In genomic region chr5:172915514-172915913, GRCh38 we compare ENCODE assay signal across 20 cellular contexts.
"Had no signal": no experiment of that assay in that cellular context is flagged by ENCODE, and none has a peak within 500 bp of the region (broad histone marks: within the 10 kb centered on the region; RNA-seq: fewer than 3 reads in every experiment).

No MANE protein-coding gene starts in this region.

- H3K9me3 ChIP-seq: colonic mucosa, left lung, lower lobe of right lung, neutrophil, sigmoid colon, testis, transverse colon had no signal

- ATAC-seq: foreskin keratinocyte; left lung; lower lobe of right lung; natural killer cell treated with Interleukin-12 subunit alpha and Interleukin-12 subunit beta and Interleukin-15 and Interleukin-18, amount 100 ng/mL, for 72 hours had no signal

- H3K27me3 Mint-ChIP-seq: memory B cell; natural killer cell treated with Interleukin-12 subunit alpha and Interleukin-12 subunit beta and Interleukin-15 and Interleukin-18, amount 100 ng/mL, for 72 hours had no signal

- H3K4me3 Mint-ChIP-seq: immature natural killer cell; memory B cell; mesothelial cell of epicardium; natural killer cell treated with Interleukin-12 subunit alpha and Interleukin-12 subunit beta and Interleukin-15 and Interleukin-18, amount 100 ng/mL, for 72 hours had no signal

- DNase-seq: colonic mucosa; dermis blood vessel endothelial cell; erythroblast; foreskin keratinocyte; immature natural killer cell; left lung; lower lobe of right lung; posterior cingulate gyrus; sigmoid colon; stimulated activated CD4-positive, alpha-beta T cell treated with anti-CD3 and anti-CD28 coated beads, Interleukin-2, amount 100 ng/mL, for 24 hours; stimulated activated CD4-positive, alpha-beta T cell treated with anti-CD3 and anti-CD28 coated beads, Interleukin-4, amount 100 ng/mL, for 4 hours; stimulated activated naive CD4-positive, alpha-beta T cell treated with Interleukin-2 at 50 U/mL for 16 hours; testis; transverse colon had no signal

- FAIRE-seq: keratinocyte had no signal

- H3K27ac ChIP-seq: colonic mucosa, foreskin keratinocyte, left lung, lower lobe of right lung, neutrophil, skin epidermis, testis, transverse colon had no signal

- H3K27ac Mint-ChIP-seq: memory B cell; mesothelial cell of epicardium; natural killer cell treated with Interleukin-12 subunit alpha and Interleukin-12 subunit beta and Interleukin-15 and Interleukin-18, amount 100 ng/mL, for 72 hours had no signal

- H3K9me3 Mint-ChIP-seq: immature natural killer cell; memory B cell; mesothelial cell of epicardium; natural killer cell treated with Interleukin-12 subunit alpha and Interleukin-12 subunit beta and Interleukin-15 and Interleukin-18, amount 100 ng/mL, for 72 hours had no signal

- H3K4me1 ChIP-seq: colonic mucosa, testis had no signal

- H3K36me3 Mint-ChIP-seq: natural killer cell treated with Interleukin-12 subunit alpha and Interleukin-12 subunit beta and Interleukin-15 and Interleukin-18, amount 100 ng/mL, for 72 hours had no signal

- H3K27me3 ChIP-seq: colonic mucosa, foreskin keratinocyte, left lung, neutrophil, sigmoid colon, testis, transverse colon had no signal

- H3K4me3 ChIP-seq: colonic mucosa, left lung, lower lobe of right lung, sigmoid colon, skin epidermis, testis, transverse colon had no signal
